ENCODE assay signal across 16 cellular contexts in the genomic region with DNA sequence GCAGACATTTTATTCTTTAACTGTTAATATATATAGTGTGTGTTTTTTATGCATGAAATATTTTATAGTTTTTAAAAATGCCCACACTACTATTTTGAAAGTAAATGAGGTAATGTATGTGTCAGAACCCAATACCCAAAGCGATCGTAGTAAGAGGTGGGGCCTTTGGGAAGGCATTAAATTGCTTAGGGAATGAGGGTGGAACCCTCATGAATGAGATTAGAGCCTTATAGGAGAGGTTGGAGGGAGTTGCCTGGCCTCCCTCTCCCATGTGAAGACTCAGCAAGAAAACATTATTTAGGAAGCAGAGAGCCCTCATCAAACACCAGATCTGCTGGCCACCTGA. TPM values are rescaled to one million over a fixed set of nuclear protein-coding genes. Genes with fewer than 3 reads are reported as not detected.
A peak's percentile ranks its signal among the peaks of the same experiment; 100 is the strongest.
DNase-seq lines count a peak whose midpoint lies in the region; ATAC-seq, FAIRE-seq and TF ChIP-seq lines count a peak whose summit lies in the region.
"Had no signal": no experiment of that assay in that cellular context is flagged by ENCODE, and none has a peak within 500 bp of the region (broad histone marks: within the 10 kb centered on the region; RNA-seq: fewer than 3 reads in every experiment).

No MANE protein-coding gene starts in this region.

- no peak overlapping the region for H3K4me3 Mint-ChIP-seq in GM23338
- H3K4me3 Mint-ChIP-seq in T-helper 2 cell treated with Interferon-gamma antibody and Interleukin-4, amounts not matched to agents 5 μg/mL and 100 μg/mL, for 36 hours, result no peak overlapping the region
- H3K4me3 Mint-ChIP-seq: CD8-positive, alpha-beta memory T cell had no signal

- no peak overlapping the region for H3K27ac Mint-ChIP-seq in GM23338
- H3K27ac Mint-ChIP-seq in T-helper 2 cell treated with Interferon-gamma antibody and Interleukin-4, amounts not matched to agents 5 μg/mL and 100 μg/mL, for 36 hours, result no peak overlapping the region

- TF ChIP-seq POLR2A in GM12891 (IDR thresholded peaks at IDR 0.05; ENCODE audit: low read depth, low read length), result no peak
- no peak for TF ChIP-seq POLR2A in stomach (IDR thresholded peaks at IDR 0.05)
- TF ChIP-seq POLR2A in erythroblast (IDR thresholded peaks at IDR 0.05; ENCODE audit: low read length), result no peak

- H3K9me3 ChIP-seq in RWPE2 (ENCODE audit: severe bottlenecking) (no peaks in the 10 kb centered on the region), left lung (no peaks in the 10 kb centered on the region), stomach (no peaks in the 10 kb centered on the region)
- H3K9me3 ChIP-seq: left ventricle myocardium inferior had no signal

- no peaks in the 10 kb centered on the region for H3K79me2 ChIP-seq in GM23338 (replicated peaks; ENCODE audit: insufficient read depth)

- no peak for TF ChIP-seq CTCF in RWPE2 (IDR thresholded peaks at IDR 0.05; ENCODE audit: poor library complexity, severe bottlenecking)
- no peak for TF ChIP-seq CTCF in left lung (IDR thresholded peaks at IDR 0.05)
- TF ChIP-seq CTCF in stomach (IDR thresholded peaks at IDR 0.05), result no peak
- TF ChIP-seq CTCF in GM23338 (conservative IDR thresholded peaks at IDR 0.05; ENCODE audit: low read depth in 2 of 2), result no peak

- H3K36me3 ChIP-seq in RWPE2 (ENCODE audit: low read depth), result peaks cover 26% of the 10 kb centered on the region
- H3K36me3 ChIP-seq in left lung, result peaks cover 0 to 14% of the 10 kb centered on the region in 2 donors
- peaks cover 4 to 18% (median 10%) of the 10 kb centered on the region in 4 donors for H3K36me3 ChIP-seq in stomach
- H3K36me3 ChIP-seq in GM23338 (ENCODE audit: insufficient read depth), result no peaks in the 10 kb centered on the region

- no peaks in the 10 kb centered on the region for H3K27me3 ChIP-seq in RWPE2 (ENCODE audit: insufficient read depth, poor library complexity, severe bottlenecking)
- no peaks in the 10 kb centered on the region for H3K27me3 ChIP-seq in left lung
- no peaks in the 10 kb centered on the region for H3K27me3 ChIP-seq in stomach
- H3K27me3 ChIP-seq in GM23338 (ENCODE audit: insufficient read depth), result no peaks in the 10 kb centered on the region

- H3K4me2 ChIP-seq in GM23338, result no peak overlapping the region

- ATAC-seq in RWPE2 (ENCODE audit: low read depth) (no peak), left lung (peak; percentile 71), GM23338 (no peak)

- H4K20me1 ChIP-seq in GM23338 (replicated peaks; ENCODE audit: insufficient read depth), result peaks cover 3% of the 10 kb centered on the region

- H3K27me3 Mint-ChIP-seq in GM23338 (ENCODE audit: insufficient read depth, low read depth, poor library complexity), result peaks cover 13% of the 10 kb centered on the region
- no peaks in the 10 kb centered on the region for H3K27me3 Mint-ChIP-seq in T-helper 2 cell treated with Interferon-gamma antibody and Interleukin-4, amounts not matched to agents 5 μg/mL and 100 μg/mL, for 36 hours (ENCODE audit: low read depth)
- H3K27me3 Mint-ChIP-seq: CD8-positive, alpha-beta memory T cell had no signal

- DNase-seq in GM12891 (ENCODE audit: insufficient read length, low spot score) (peak; percentile 5), RWPE2 (ENCODE audit: low spot score) (no peak), left lung (no peak), stomach (no peak), GM23338 (ENCODE audit: low spot score) (no peak), erythroblast (lab: John Stamatoyannopoulos, UW) (no peak)
- DNase-seq in T-helper 2 cell treated with Interferon-gamma antibody and Interleukin-4, amounts not matched to agents 5 μg/mL and 100 μg/mL, for 36 hours (ENCODE audit: low spot score), result no peak
- DNase-seq: activated CD4-positive, alpha-beta T cell treated with anti-CD3 and anti-CD28 coated beads for 4 hours; activated naive CD4-positive, alpha-beta T cell; CD8-positive, alpha-beta memory T cell; DND-41; KBM-7; left ventricle myocardium inferior; NCI-H1930; stimulated activated CD4-positive, alpha-beta T cell treated with anti-CD3 and anti-CD28 coated beads, Interleukin-1b, Interleukin-23, amount 100 ng/mL, for 48 hours; SW 1271 had no signal

- H3K4me1 Mint-ChIP-seq in GM23338, result peaks cover 14% of the 10 kb centered on the region; the same call in 2 of the 3 replicates
- no peaks in the 10 kb centered on the region for H3K4me1 Mint-ChIP-seq in T-helper 2 cell treated with Interferon-gamma antibody and Interleukin-4, amounts not matched to agents 5 μg/mL and 100 μg/mL, for 36 hours (ENCODE audit: low read depth)
- H3K4me1 Mint-ChIP-seq: CD8-positive, alpha-beta memory T cell had no signal

- H3K4me3 ChIP-seq in RWPE2 (ENCODE audit: severe bottlenecking) (no peak overlapping the region), left lung (no peak overlapping the region), stomach (no peak overlapping the region), GM23338 (no peak overlapping the region)
- H3K4me3 ChIP-seq: left ventricle myocardium inferior had no signal

- H3K9me2 ChIP-seq in GM23338 (ENCODE audit: insufficient read depth), result no peaks in the 10 kb centered on the region

- H3K4me1 ChIP-seq in RWPE2 (ENCODE audit: insufficient read depth, poor library complexity, severe bottlenecking), result peaks cover 26% of the 10 kb centered on the region
- peaks cover 0 to 6% of the 10 kb centered on the region in 2 donors for H3K4me1 ChIP-seq in left lung
- H3K4me1 ChIP-seq in stomach, result peaks cover 8 to 64% (median 37%) of the 10 kb centered on the region in 4 donors
- peaks cover 9% of the 10 kb centered on the region; the same call in 1 of the 2 replicates for H3K4me1 ChIP-seq in GM23338 (ENCODE audit: insufficient read depth)

- H3K36me3 Mint-ChIP-seq in GM23338 (ENCODE audit: low read depth), result peaks cover 8% of the 10 kb centered on the region; the same call in 2 of the 3 replicates
- H3K36me3 Mint-ChIP-seq in T-helper 2 cell treated with Interferon-gamma antibody and Interleukin-4, amounts not matched to agents 5 μg/mL and 100 μg/mL, for 36 hours (ENCODE audit: low read depth), result peaks cover 2% of the 10 kb centered on the region

- FAIRE-seq in GM12891 (lab: Jason Lieb, UNC), result no peak

- H3K27ac ChIP-seq in RWPE2 (ENCODE audit: poor library complexity, severe bottlenecking) (peak overlapping the region; percentile 92), left lung (peak overlapping the region; percentile 5 to 77), stomach (peak overlapping the region; percentile 45 to 81 (median 69)), GM23338 (ENCODE audit: low read depth) (no peak overlapping the region)
- H3K27ac ChIP-seq: left ventricle myocardium inferior had no signal

- no peaks in the 10 kb centered on the region; the same call in 2 of the 3 replicates for H3K9me3 Mint-ChIP-seq in GM23338
- no peaks in the 10 kb centered on the region for H3K9me3 Mint-ChIP-seq in T-helper 2 cell treated with Interferon-gamma antibody and Interleukin-4, amounts not matched to agents 5 μg/mL and 100 μg/mL, for 36 hours
- H3K9me3 Mint-ChIP-seq: CD8-positive, alpha-beta memory T cell had no signal

- intact Hi-C loops in left lung (cut with DNase I), result no loop called here
- intact Hi-C loops in stomach (cut with DNase I; ENCODE audit: low total_unique reads), result no loop called here

- WGBS in stomach, 5 donors, result 19 to 51% (median 42%) methylated on average over 2 of the region's 2 CpGs

- no peak for TF ChIP-seq EP300 in stomach (IDR thresholded peaks at IDR 0.05)

- H2AFZ ChIP-seq in GM23338, result no peak overlapping the region

- H3F3A ChIP-seq in GM23338 (replicated peaks; ENCODE audit: low read depth), result 0 out of 2 replicates have a peak, but pooled peaks cover 2% of the 10 kb centered on the region

TF ChIP-seq in GM12891, 5 proteins besides CTCF, POLR2A, EP300 and RAD21:
- TF ChIP-seq SPI1 (IDR thresholded peaks at IDR 0.05; ENCODE audit: low read depth, low read length) (no peak), PAX5 (IDR thresholded peaks at IDR 0.05; ENCODE audit: insufficient read depth, low read length, severe bottlenecking) (no peak), POLR2AphosphoS5 (IDR thresholded peaks at IDR 0.05; ENCODE audit: low read depth, low read length) (no peak), POU2F2 (IDR thresholded peaks at IDR 0.05; ENCODE audit: low read depth, low read length) (no peak), TAF1 (IDR thresholded peaks at IDR 0.05; ENCODE audit: low read depth, low read length) (no peak)
TF ChIP-seq in GM12891: peak in this region for 0.

TF ChIP-seq in GM23338, 12 proteins besides CTCF, POLR2A, EP300 and RAD21 (continues in another document):
- TF ChIP-seq ZNF114 (CRISPR knock-in tag; IDR thresholded peaks at IDR 0.05), result no peak

RNA-seq across cellular contexts. Expression of a gene that starts 11.1 kb away (rescaled TPM):
- 0.35 TPM for polyA plus RNA-seq in GM12891 (2012; ENCODE audit: low read depth, missing spikeins)
- total RNA-seq in left lung (1 to 10 TPM; 1.4 to 2.1 TPM), stomach (1 to 10 TPM in 2 of 5 donors, under 1 TPM in 1, not detected in 2; 0.89 to 2.9 (median 1.7) TPM)
- polyA plus RNA-seq in stomach (1 to 10 TPM; 1.2 to 1.8 (median 1.8) TPM), GM23338 (2016; fragmentation: Nextera tagmentation; extraction: Ambion mirVana) (0.10 TPM in 1 of 2 replicates, not detected in the other)
- 0.28 and 1.1 TPM in 2 replicates for total RNA-seq in GM23338 (2014; rRNA removed; shearing (Covaris generic))

RNA-seq across cellular contexts. Expression of a gene that starts 22.6 kb away (rescaled TPM):
- polyA plus RNA-seq in GM12891 (2012; ENCODE audit: low read depth, missing spikeins), result 5,804 TPM
- total RNA-seq in left lung (1,000 to 10,000 TPM; 1,943 to 2,064 TPM), stomach (1,000 to 10,000 TPM in 3 of 5 donors, 100 to 1,000 TPM in 2; 607 to 1,681 (median 1,272) TPM)
- polyA plus RNA-seq in stomach (1,000 to 10,000 TPM; 2,719 to 3,770 (median 2,836) TPM), GM23338 (2016; fragmentation: Nextera tagmentation; extraction: Ambion mirVana) (2,793 and 2,848 TPM in 2 replicates)
- total RNA-seq in GM23338 (2014; rRNA removed; shearing (Covaris generic)), result 1,200 and 1,745 TPM in 2 replicates
